ENCODE assay signal across 8 cellular contexts in the genomic region with DNA sequence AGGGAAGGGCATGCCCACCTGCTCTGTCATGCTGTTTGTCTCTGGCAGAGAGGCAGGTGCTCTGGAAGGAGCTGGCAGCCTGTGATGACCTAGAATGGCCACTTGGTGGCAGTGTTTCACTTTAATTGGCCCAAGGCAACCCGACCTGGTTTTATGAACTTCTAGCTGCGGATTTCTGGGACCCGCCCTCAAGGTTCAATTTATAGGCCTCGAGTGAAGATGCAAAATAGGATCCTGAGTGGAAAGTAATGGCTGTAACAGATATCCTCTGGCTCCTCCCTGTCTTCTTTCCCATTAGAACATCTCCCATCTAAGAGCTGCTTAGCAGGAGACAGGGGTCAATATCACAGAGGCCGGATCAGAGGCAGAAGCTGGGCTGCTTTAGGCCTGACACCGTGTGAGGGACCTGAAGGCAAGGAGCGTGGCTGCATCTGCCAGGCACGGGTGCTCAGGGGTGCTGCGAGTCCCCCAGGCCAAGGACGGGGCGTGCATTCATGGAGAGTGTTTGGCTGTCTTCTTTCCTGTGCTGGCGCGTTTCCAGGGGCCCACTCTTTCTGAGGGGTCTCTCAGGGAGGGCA. TPM values are rescaled to one million over a fixed set of nuclear protein-coding genes. Genes with fewer than 3 reads are reported as not detected.
A peak's percentile ranks its signal among the peaks of the same experiment; 100 is the strongest.
DNase-seq lines count a peak whose midpoint lies in the region; ATAC-seq and TF ChIP-seq lines count a peak whose summit lies in the region.

No MANE protein-coding gene starts in this region.

- no CpG with 5 or more reads among the region's 13 CpGs for WGBS in neuronal stem cell (ENCODE audit: extremely low coverage in 2 of 2, insufficient read length in 2 of 2, insufficient replicate concordance in 1 of 2), 2 donors

- H2BK12ac ChIP-seq in neuronal stem cell (ENCODE audit: low read length) = no peak overlapping the region

- no peak overlapping the region for H3K4me2 ChIP-seq in neuronal stem cell (ENCODE audit: insufficient read depth, low read length, poor library complexity, severe bottlenecking)

- H3K4me3 ChIP-seq in Panc1 (ENCODE audit: low read depth in 2 of 2, low read length in 2 of 2) (no peak overlapping the region), neuronal stem cell (ENCODE audit: low read length in 2 of 2) (no peak overlapping the region)

- H2AFZ ChIP-seq in neuronal stem cell (ENCODE audit: low read length) = peak overlapping the region; percentile 78

- H3K27ac ChIP-seq in Panc1 (ENCODE audit: low read length) = no peak overlapping the region
- no peak overlapping the region for H3K27ac ChIP-seq in neuronal stem cell (replicated peaks; ENCODE audit: low read length)

- POLR2A ChIA-PET in Panc1 (lab: Charles Lee) = interaction anchor here (0.5 kb wide), 1 partner anchor 1260 kb away, joined by 3 read pairs; no protein-coding TSS in a partner anchor

- H3K79me1 ChIP-seq in neuronal stem cell (ENCODE audit: low read depth, low read length) = no peaks in the 10 kb centered on the region

- no peak overlapping the region for H2BK5ac ChIP-seq in neuronal stem cell (ENCODE audit: low read length)

- ATAC-seq in GM19395 (IDR thresholded peaks at IDR 0.05; ENCODE audit: unreplicated experiment) (peak; percentile 87), Panc1 (peak; percentile 93)

- peak overlapping the region; percentile 86 for H3K18ac ChIP-seq in neuronal stem cell (ENCODE audit: low read length)

- in situ Hi-C loops in Panc1 (cut with HindIII; ENCODE audit: low pct_unique_long_range_greater_than_20kb, low sequenced_read_pairs) = no loop called here

- H3K27me3 ChIP-seq in Panc1 (ENCODE audit: control insufficient read depth, insufficient read depth, low read length) = no peaks in the 10 kb centered on the region
- H3K27me3 ChIP-seq in neuronal stem cell (ENCODE audit: control insufficient read depth in 3 of 3, insufficient read depth in 3 of 3, low read depth in 1 of 3, low read length in 3 of 3) = no peaks in the 10 kb centered on the region

- peak overlapping the region; percentile 82 for H3K9ac ChIP-seq in neuronal stem cell (ENCODE audit: low read depth, low read length, poor library complexity)

- H3K27ac Mint-ChIP-seq in activated T-helper 1 cell treated with anti-CD3 and anti-CD28 coated beads, Interleukin-12 subunit alpha, Interleukin-12 subunit beta, Interleukin-2, Interleukin-4 antibody, amounts not matched to agents 30 ng/mL and 10 ng/mL and 1 ng/mL, durations not matched to agents 14 hours and 24 hours and 36 hours = no peak overlapping the region

- no TSS peak for BruUV-seq in Panc1 (replicated peaks; lab: Mats Ljungman, UMichigan)

- no peaks in the 10 kb centered on the region for H3K9me3 ChIP-seq in Panc1 (ENCODE audit: control insufficient read depth, insufficient read depth, low read depth, low read length)
- peaks cover 0 to 4% of the 10 kb centered on the region in 2 donors for H3K9me3 ChIP-seq in neuronal stem cell (replicated peaks in 1 of 2; ENCODE audit: control insufficient read depth in 2 of 2, insufficient read depth in 1 of 2, low read depth in 1 of 2, low read length in 2 of 2)

- no peak overlapping the region for H2AK5ac ChIP-seq in neuronal stem cell (ENCODE audit: low read depth, low read length)

- H3K4me3 Mint-ChIP-seq in activated T-helper 1 cell treated with anti-CD3 and anti-CD28 coated beads, Interleukin-12 subunit alpha, Interleukin-12 subunit beta, Interleukin-2, Interleukin-4 antibody, amounts not matched to agents 30 ng/mL and 10 ng/mL and 1 ng/mL, durations not matched to agents 14 hours and 24 hours and 36 hours = no peak overlapping the region

- DNase-seq in CD1c-positive myeloid dendritic cell (ENCODE audit: extremely low spot score) = peak; percentile 66
- DNase-seq in HuH-7 (ENCODE audit: low spot score) = peak; percentile 62
- DNase-seq in Panc1 (ENCODE audit: low read depth, low spot score) = peak; percentile 36
- peak; percentile 43 for DNase-seq in activated T-helper 1 cell treated with anti-CD3 and anti-CD28 coated beads, Interleukin-12 subunit alpha, Interleukin-12 subunit beta, Interleukin-2, Interleukin-4 antibody, amounts not matched to agents 30 ng/mL and 10 ng/mL and 1 ng/mL, durations not matched to agents 14 hours and 24 hours and 36 hours (ENCODE audit: low spot score)
- DNase-seq in fibroblast of the conjunctiva (ENCODE audit: low read depth) = peak; percentile 60
- peak; percentile 67 for DNase-seq in neuronal stem cell (ENCODE audit: low spot score)
- DNase-seq in stromal cell of bone marrow (ENCODE audit: low read depth) = peak; percentile 50

- no peak overlapping the region for H3K23ac ChIP-seq in neuronal stem cell (ENCODE audit: low read depth, low read length, poor library complexity)

- no peaks in the 10 kb centered on the region for H3K4me1 Mint-ChIP-seq in activated T-helper 1 cell treated with anti-CD3 and anti-CD28 coated beads, Interleukin-12 subunit alpha, Interleukin-12 subunit beta, Interleukin-2, Interleukin-4 antibody, amounts not matched to agents 30 ng/mL and 10 ng/mL and 1 ng/mL, durations not matched to agents 14 hours and 24 hours and 36 hours (ENCODE audit: low read depth)

- no peak overlapping the region for H4K91ac ChIP-seq in neuronal stem cell (ENCODE audit: low read depth, low read length, poor library complexity)

- intact Hi-C loops in Panc1 (cut with micrococcal nuclease; ENCODE audit: unreplicated experiment) = loop anchor here (10.0 kb wide), 2 partner anchors 1028 to 1218 kb away; no protein-coding TSS in a partner anchor
- intact Hi-C loops in activated T-helper 1 cell treated with anti-CD3 and anti-CD28 coated beads, Interleukin-12 subunit alpha, Interleukin-12 subunit beta, Interleukin-2, Interleukin-4 antibody, amounts not matched to agents 30 ng/mL and 10 ng/mL and 1 ng/mL, durations not matched to agents 14 hours and 24 hours and 36 hours (cut with micrococcal nuclease) = loop anchor here (1.0 to 10.0 kb wide), 7 partner anchors 384 to 1388 kb away; no protein-coding TSS in a partner anchor

- H3K4me1 ChIP-seq in Panc1 (ENCODE audit: control insufficient read depth, insufficient read depth, low read length) = no peaks in the 10 kb centered on the region
- H3K4me1 ChIP-seq in neuronal stem cell (ENCODE audit: control insufficient read depth in 2 of 2, insufficient read depth in 1 of 2, low read depth in 1 of 2, low read length in 2 of 2) = peaks cover 0 to 3% of the 10 kb centered on the region in 2 donors

- H3K36me3 Mint-ChIP-seq in activated T-helper 1 cell treated with anti-CD3 and anti-CD28 coated beads, Interleukin-12 subunit alpha, Interleukin-12 subunit beta, Interleukin-2, Interleukin-4 antibody, amounts not matched to agents 30 ng/mL and 10 ng/mL and 1 ng/mL, durations not matched to agents 14 hours and 24 hours and 36 hours (ENCODE audit: low read depth) = no peaks in the 10 kb centered on the region

- H3K27me3 Mint-ChIP-seq in activated T-helper 1 cell treated with anti-CD3 and anti-CD28 coated beads, Interleukin-12 subunit alpha, Interleukin-12 subunit beta, Interleukin-2, Interleukin-4 antibody, amounts not matched to agents 30 ng/mL and 10 ng/mL and 1 ng/mL, durations not matched to agents 14 hours and 24 hours and 36 hours (ENCODE audit: insufficient read depth) = no peaks in the 10 kb centered on the region

- no peak overlapping the region for H2BK120ac ChIP-seq in neuronal stem cell (ENCODE audit: low read depth, low read length)

- H3K14ac ChIP-seq in neuronal stem cell (ENCODE audit: low read length) = no peak overlapping the region

- CTCF ChIA-PET in Panc1 (lab: Charles Lee) = interaction anchor here (0.6 to 1.2 kb wide), 5 partner anchors 8 to 1213 kb away, joined by 3 to 14 read pairs (median 4); no protein-coding TSS in a partner anchor

- H3K9me3 Mint-ChIP-seq in activated T-helper 1 cell treated with anti-CD3 and anti-CD28 coated beads, Interleukin-12 subunit alpha, Interleukin-12 subunit beta, Interleukin-2, Interleukin-4 antibody, amounts not matched to agents 30 ng/mL and 10 ng/mL and 1 ng/mL, durations not matched to agents 14 hours and 24 hours and 36 hours = no peaks in the 10 kb centered on the region

- H4K8ac ChIP-seq in neuronal stem cell (ENCODE audit: low read depth, low read length) = peak overlapping the region; percentile 84

- no peaks in the 10 kb centered on the region for H3K36me3 ChIP-seq in Panc1 (ENCODE audit: control insufficient read depth, insufficient read depth, low read length)
- H3K36me3 ChIP-seq in neuronal stem cell (replicated peaks in 1 of 2; ENCODE audit: control insufficient read depth in 2 of 2, insufficient read depth in 2 of 2, low read length in 2 of 2) = peaks cover 0 to 2% of the 10 kb centered on the region in 2 donors

- H2BK15ac ChIP-seq in neuronal stem cell (ENCODE audit: low read length) = peak overlapping the region; percentile 77

- peak; percentile 81 for TF ChIP-seq CTCF in Panc1 (IDR thresholded peaks at IDR 0.05)

- H3K4ac ChIP-seq in neuronal stem cell (ENCODE audit: low read length) = no peak overlapping the region

RNA-seq across cellular contexts. Expression of a gene that starts 56.7 kb away (rescaled TPM):
- total RNA-seq in Panc1 (2021; ENCODE audit: unreplicated experiment) = not detected
- polyA plus RNA-seq in Panc1 (2012; ENCODE audit: insufficient read length) = not detected
- 0.60 and 0.66 TPM in 2 replicates for total RNA-seq in activated T-helper 1 cell treated with anti-CD3 and anti-CD28 coated beads, Interleukin-12 subunit alpha, Interleukin-12 subunit beta, Interleukin-2, Interleukin-4 antibody, amounts not matched to agents 30 ng/mL and 10 ng/mL and 1 ng/mL, durations not matched to agents 14 hours and 24 hours and 36 hours
- polyA plus RNA-seq in neuronal stem cell (2013, experiment 1 of 2) = 0.01 TPM
- polyA plus RNA-seq in neuronal stem cell (2013, experiment 2 of 2) = 0.01 TPM
